ENCODE assay signal across 8 cellular contexts in genomic region chr5:36177715-36178556, GRCh38. TPM values are rescaled to one million over a fixed set of nuclear protein-coding genes. Genes with fewer than 3 reads are reported as not detected.
A peak's percentile ranks its signal among the peaks of the same experiment; 100 is the strongest.
DNase-seq lines count a peak whose midpoint lies in the region; ATAC-seq, FAIRE-seq and TF ChIP-seq lines count a peak whose summit lies in the region.

No MANE protein-coding gene starts in this region.

- peak; percentile 12 for DNase-seq in AG08396 (ENCODE audit: low spot score)
- DNase-seq in NCI-H82 treated with DMSO at 0.1 percent for 48 hours (lab: John Stamatoyannopoulos, UW; ENCODE audit: unreplicated experiment), result peak; percentile 3
- DNase-seq in H1 (ENCODE audit: low read depth in 1 of 2, low spot score in 2 of 2), result no peak
- DNase-seq in nephron progenitor cell, result no peak
- no peak for DNase-seq in activated CD4-positive, alpha-beta T cell treated with anti-CD3 and anti-CD28 coated beads for 48 hours
- no peak for DNase-seq in stimulated activated naive B cell treated with anti-CD40 and anti-IgM and Interleukin-4, amounts not matched to agents 10 μg/mL and 1 μg/mL and 100 μg/mL, for 72 hours
- DNase-seq in activated CD8-positive, alpha-beta memory T cell treated with anti-CD3 and anti-CD28 coated beads, Interleukin-2, amount 10 ng/mL, durations not matched to agents 7 days and 5 days, result no peak

- H3K27me3 ChIP-seq in H1 (replicated peaks in 1 of 4; ENCODE audit: control insufficient read depth in 3 of 4, extremely low read depth in 1 of 4, insufficient read depth in 3 of 4, low read length in 3 of 4), result peaks cover 0 to 3% (median 0%) of the 10 kb centered on the region in 4 experiments; a peak in 1 of 7 replicates

- H2BK20ac ChIP-seq in H1 (ENCODE audit: low read length), result no peak overlapping the region

- no peak overlapping the region for H3K4me3 ChIP-seq in H1 (ENCODE audit: extremely low read depth in 1 of 4, insufficient read depth in 2 of 4, low read depth in 3 of 4, low read length in 4 of 4)

- H3K9me3 Mint-ChIP-seq in nephron progenitor cell, result no peaks in the 10 kb centered on the region
- no peaks in the 10 kb centered on the region for H3K9me3 Mint-ChIP-seq in stimulated activated naive B cell treated with anti-CD40 and anti-IgM and Interleukin-4, amounts not matched to agents 10 μg/mL and 1 μg/mL and 100 μg/mL, for 72 hours
- no peaks in the 10 kb centered on the region for H3K9me3 Mint-ChIP-seq in activated CD8-positive, alpha-beta memory T cell treated with anti-CD3 and anti-CD28 coated beads, Interleukin-2, amount 10 ng/mL, durations not matched to agents 7 days and 5 days (ENCODE audit: low read depth)

- 95% methylated on average over 3 of the region's 3 CpGs; no CpG with 5 or more reads in 1 of the 2 experiments for WGBS in H1 (ENCODE audit: extremely low coverage in 1 of 2, insufficient coverage in 1 of 2, insufficient read length in 1 of 2, insufficient replicate concordance in 2 of 2, low coverage in 1 of 2, low lambda C conversion rate in 2 of 2, missing lambda C conversion rate in 1 of 2), 2 experiments

- peak; percentile 15 to 17; a peak in 2 of 4 replicates for TF ChIP-seq RAD21 in H1 (IDR thresholded peaks at IDR 0.05 in 1 of 2, conservative IDR thresholded peaks at IDR 0.05 in 1 of 2; ENCODE audit: low read depth in 2 of 2, low read length in 2 of 2)

- no peak overlapping the region for H4K8ac ChIP-seq in H1 (ENCODE audit: extremely low read depth, insufficient read depth, low read length)

- H3K4me3 Mint-ChIP-seq in nephron progenitor cell, result no peak overlapping the region
- no peak overlapping the region for H3K4me3 Mint-ChIP-seq in stimulated activated naive B cell treated with anti-CD40 and anti-IgM and Interleukin-4, amounts not matched to agents 10 μg/mL and 1 μg/mL and 100 μg/mL, for 72 hours
- H3K4me3 Mint-ChIP-seq in activated CD8-positive, alpha-beta memory T cell treated with anti-CD3 and anti-CD28 coated beads, Interleukin-2, amount 10 ng/mL, durations not matched to agents 7 days and 5 days, result no peak overlapping the region

- no peaks in the 10 kb centered on the region for H3K4me1 ChIP-seq in H1 (replicated peaks in 1 of 4; ENCODE audit: control insufficient read depth in 3 of 4, insufficient read depth in 4 of 4, low read length in 3 of 4)

- ATAC-seq in GM19452 (IDR thresholded peaks at IDR 0.05; ENCODE audit: unreplicated experiment), result peak; percentile 20
- ATAC-seq in stimulated activated naive B cell treated with anti-CD40 and anti-IgM and Interleukin-4, amounts not matched to agents 10 μg/mL and 1 μg/mL and 100 μg/mL, for 72 hours (replicated peaks), result no peak
- no peak for ATAC-seq in activated CD8-positive, alpha-beta memory T cell treated with anti-CD3 and anti-CD28 coated beads, Interleukin-2, amount 10 ng/mL, durations not matched to agents 7 days and 5 days

- H3K4me2 ChIP-seq in H1 (ENCODE audit: insufficient read depth in 1 of 2, low read depth in 2 of 2, low read length in 2 of 2), result no peak overlapping the region

- no peak overlapping the region for H2BK15ac ChIP-seq in H1 (ENCODE audit: low read length)

- H3K36me3 Mint-ChIP-seq in nephron progenitor cell (ENCODE audit: low read depth), result peaks cover 74% of the 10 kb centered on the region
- H3K36me3 Mint-ChIP-seq in stimulated activated naive B cell treated with anti-CD40 and anti-IgM and Interleukin-4, amounts not matched to agents 10 μg/mL and 1 μg/mL and 100 μg/mL, for 72 hours, result peaks cover 42 to 51% of the 10 kb centered on the region in 2 donors
- H3K36me3 Mint-ChIP-seq in activated CD8-positive, alpha-beta memory T cell treated with anti-CD3 and anti-CD28 coated beads, Interleukin-2, amount 10 ng/mL, durations not matched to agents 7 days and 5 days, result peaks cover 69% of the 10 kb centered on the region

- H3K23ac ChIP-seq in H1 (ENCODE audit: insufficient read length), result no peak overlapping the region

- no peak overlapping the region for H2AK5ac ChIP-seq in H1 (ENCODE audit: low read depth, low read length)

- no peak overlapping the region for H2BK5ac ChIP-seq in H1 (ENCODE audit: low read depth, low read length)

- no peaks in the 10 kb centered on the region for H4K20me1 ChIP-seq in H1 (replicated peaks in 1 of 2; ENCODE audit: control insufficient read depth in 1 of 2, insufficient read depth in 2 of 2, low read length in 2 of 2)

- H3K4ac ChIP-seq in H1 (replicated peaks; ENCODE audit: insufficient read length, low read depth, low read length), result no peak overlapping the region

- H3K14ac ChIP-seq in H1 (ENCODE audit: insufficient read length), result no peak overlapping the region

- no peak overlapping the region for H3K27ac ChIP-seq in H1 (ENCODE audit: low read depth, low read length)

- TF ChIP-seq POLR2A in H1 (IDR thresholded peaks at IDR 0.05; ENCODE audit: control extremely low read depth in 1 of 2, low read depth in 2 of 2, low read length in 2 of 2), result no peak

- no peak overlapping the region for H2BK12ac ChIP-seq in H1 (ENCODE audit: low read depth, low read length)

- H4K91ac ChIP-seq in H1 (replicated peaks; ENCODE audit: insufficient read length, low read length), result no peak overlapping the region

- no peak overlapping the region for H3K56ac ChIP-seq in H1 (replicated peaks; ENCODE audit: insufficient read length, low read depth, low read length)

- POLR2A ChIA-PET in H1 (lab: Charles Lee; ENCODE audit: partially characterized antibody), result no interaction called here

- no peaks in the 10 kb centered on the region for H3K27me3 Mint-ChIP-seq in nephron progenitor cell (ENCODE audit: low read depth, poor library complexity)
- H3K27me3 Mint-ChIP-seq in stimulated activated naive B cell treated with anti-CD40 and anti-IgM and Interleukin-4, amounts not matched to agents 10 μg/mL and 1 μg/mL and 100 μg/mL, for 72 hours, result no peaks in the 10 kb centered on the region
- no peaks in the 10 kb centered on the region for H3K27me3 Mint-ChIP-seq in activated CD8-positive, alpha-beta memory T cell treated with anti-CD3 and anti-CD28 coated beads, Interleukin-2, amount 10 ng/mL, durations not matched to agents 7 days and 5 days

- H3K18ac ChIP-seq in H1 (ENCODE audit: extremely low read depth, low read length), result no peak overlapping the region

- no peaks in the 10 kb centered on the region for H3K23me2 ChIP-seq in H1 (ENCODE audit: low read depth, low read length)

- CTCF ChIA-PET in H1 (lab: Charles Lee; ENCODE audit: partially characterized antibody), result interaction anchor here (0.5 to 1.8 kb wide), 18 partner anchors 8 to 853 kb away, joined by 3 to 6 read pairs (median 3); no protein-coding TSS in a partner anchor
- CTCF ChIA-PET in activated CD8-positive, alpha-beta memory T cell treated with anti-CD3 and anti-CD28 coated beads, Interleukin-2, amount 10 ng/mL, durations not matched to agents 7 days and 5 days (lab: Charles Lee), result interaction anchor here (1.0 to 1.7 kb wide), 6 partner anchors 27 to 99 kb away, joined by 3 to 7 read pairs (median 4); partner anchors contain the start of genes LMBRD2 and NADK2

- no peaks in the 10 kb centered on the region for H3K9me3 ChIP-seq in H1 (ENCODE audit: insufficient read depth in 2 of 2, low read depth in 1 of 2, low read length in 1 of 2)

- peaks cover 8 to 71% (median 32%) of the 10 kb centered on the region in 4 experiments for H3K36me3 ChIP-seq in H1 (ENCODE audit: control insufficient read depth in 2 of 4, insufficient read depth in 4 of 4, low read length in 3 of 4)

- TF ChIP-seq EP300 in H1 (IDR thresholded peaks at IDR 0.05; ENCODE audit: borderline replicate concordance in 1 of 2, low read depth in 2 of 2, low read length in 2 of 2), result no peak

- no peak overlapping the region for H4K5ac ChIP-seq in H1 (ENCODE audit: insufficient read length, low read depth, low read length)

- H3K9ac ChIP-seq in H1 (replicated peaks in 1 of 4; ENCODE audit: extremely low read depth in 1 of 4, low read depth in 3 of 4, low read length in 3 of 4), result no peak overlapping the region

- no peak for FAIRE-seq in H1 (lab: Jason Lieb, UNC)

- H3K79me2 ChIP-seq in H1 (ENCODE audit: control insufficient read depth in 1 of 2, insufficient read depth in 2 of 2, low read length in 2 of 2), result no peaks in the 10 kb centered on the region

- H3K27ac Mint-ChIP-seq in nephron progenitor cell, result peak overlapping the region; percentile 24
- no peak overlapping the region for H3K27ac Mint-ChIP-seq in stimulated activated naive B cell treated with anti-CD40 and anti-IgM and Interleukin-4, amounts not matched to agents 10 μg/mL and 1 μg/mL and 100 μg/mL, for 72 hours
- no peak overlapping the region for H3K27ac Mint-ChIP-seq in activated CD8-positive, alpha-beta memory T cell treated with anti-CD3 and anti-CD28 coated beads, Interleukin-2, amount 10 ng/mL, durations not matched to agents 7 days and 5 days

- H2BK120ac ChIP-seq in H1 (replicated peaks; ENCODE audit: low read depth, low read length), result no peak overlapping the region

- no peak overlapping the region for H2AFZ ChIP-seq in H1 (ENCODE audit: low read length)

- no peaks in the 10 kb centered on the region for H3K79me1 ChIP-seq in H1 (ENCODE audit: low read depth, low read length)

- TF ChIP-seq CTCF in H1 (IDR thresholded peaks at IDR 0.05; ENCODE audit: control extremely low read depth in 1 of 3, insufficient read depth in 1 of 3, low read depth in 1 of 3, low read length in 3 of 3) (peak in 1 of 3 experiments; percentile 16; a peak in 1 of 4 replicates), nephron progenitor cell (IDR thresholded peaks at IDR 0.05) (peak; percentile 53)

- no peaks in the 10 kb centered on the region for H3K4me1 Mint-ChIP-seq in nephron progenitor cell
- peaks cover 0 to 6% of the 10 kb centered on the region in 2 donors for H3K4me1 Mint-ChIP-seq in stimulated activated naive B cell treated with anti-CD40 and anti-IgM and Interleukin-4, amounts not matched to agents 10 μg/mL and 1 μg/mL and 100 μg/mL, for 72 hours
- peaks cover 12% of the 10 kb centered on the region for H3K4me1 Mint-ChIP-seq in activated CD8-positive, alpha-beta memory T cell treated with anti-CD3 and anti-CD28 coated beads, Interleukin-2, amount 10 ng/mL, durations not matched to agents 7 days and 5 days

RNA-seq across cellular contexts. Expression of gene SKP2, which starts 26.0 kb away (rescaled TPM):
- 104 TPM in 2 replicates for total RNA-seq in H1 (2021; fragmentation: NEBNext Ultra II Directional; extraction: Animal tissue kit (Norgen Biotek cat#: 25700))
- 44.3 and 49.9 TPM in 2 replicates for polyA plus RNA-seq in H1 (2011; rRNA removed)
- polyA plus RNA-seq in H1 (2011; cell fraction: cytosol; rRNA removed), result 57.4 TPM
- polyA plus RNA-seq in H1 (2011; cell fraction: nucleus; rRNA removed), result 39.0 TPM
- polyA plus RNA-seq in H1 (2012, experiment 1 of 2), result 51.0 to 89.4 TPM (median 62.0 TPM) in 4 replicates
- polyA plus RNA-seq in H1 (2012, experiment 2 of 2), result 21.8 TPM
- 56.4 TPM for polyA plus RNA-seq in H1 (2013, experiment 1 of 2)
- 59.0 TPM for polyA plus RNA-seq in H1 (2013, experiment 2 of 2)
- polyA minus RNA-seq in H1 (2011; rRNA and poly(A)+ RNA removed), result 88.9 and 129 TPM in 2 replicates
- 57.6 TPM for polyA minus RNA-seq in H1 (2011; cell fraction: cytosol; rRNA and poly(A)+ RNA removed)
- 49.6 TPM for polyA minus RNA-seq in H1 (2011; cell fraction: nucleus; rRNA and poly(A)+ RNA removed)
- 10 to 100 TPM; 43.5 to 52.3 TPM for total RNA-seq in activated CD8-positive, alpha-beta memory T cell treated with anti-CD3 and anti-CD28 coated beads, Interleukin-2, amount 10 ng/mL, durations not matched to agents 7 days and 5 days

RNA-seq across cellular contexts. Expression of gene LMBRD2, which starts 26.2 kb away (rescaled TPM):
- 3.9 and 4.1 TPM in 2 replicates for total RNA-seq in H1 (2021; fragmentation: NEBNext Ultra II Directional; extraction: Animal tissue kit (Norgen Biotek cat#: 25700))
- polyA plus RNA-seq in H1 (2011; rRNA removed), result 0.89 and 1.1 TPM in 2 replicates
- polyA plus RNA-seq in H1 (2011; cell fraction: cytosol; rRNA removed), result 1.6 TPM
- 1.1 TPM for polyA plus RNA-seq in H1 (2011; cell fraction: nucleus; rRNA removed)
- 0.88 to 1.7 TPM (median 1.2 TPM) in 4 replicates for polyA plus RNA-seq in H1 (2012, experiment 1 of 2)
- polyA plus RNA-seq in H1 (2012, experiment 2 of 2), result 0.08 TPM
- polyA plus RNA-seq in H1 (2013, experiment 1 of 2), result 3.8 TPM
- 4.9 TPM for polyA plus RNA-seq in H1 (2013, experiment 2 of 2)
- polyA minus RNA-seq in H1 (2011; rRNA and poly(A)+ RNA removed), result 4.6 and 6.9 TPM in 2 replicates
- polyA minus RNA-seq in H1 (2011; cell fraction: cytosol; rRNA and poly(A)+ RNA removed), result 5.9 TPM
- polyA minus RNA-seq in H1 (2011; cell fraction: nucleus; rRNA and poly(A)+ RNA removed), result 8.1 TPM
- 10 to 100 TPM; 13.9 to 15.1 TPM for total RNA-seq in activated CD8-positive, alpha-beta memory T cell treated with anti-CD3 and anti-CD28 coated beads, Interleukin-2, amount 10 ng/mL, durations not matched to agents 7 days and 5 days

Comparison
In these comparisons a context has a peak if more than half of its experiments do, and no peak if none do; other contexts are left out.
1. DNase-seq: peak in AG08396 (single experiment) and NCI-H82 treated with DMSO at 0.1 percent for 48 hours (single experiment); none in H1 (0 of 2), nephron progenitor cell (single experiment), activated CD4-positive, alpha-beta T cell treated with anti-CD3 and anti-CD28 coated beads for 48 hours (single experiment), stimulated activated naive B cell treated with anti-CD40 and anti-IgM and Interleukin-4, amounts not matched to agents 10 μg/mL and 1 μg/mL and 100 μg/mL, for 72 hours (single experiment) and activated CD8-positive, alpha-beta memory T cell treated with anti-CD3 and anti-CD28 coated beads, Interleukin-2, amount 10 ng/mL, durations not matched to agents 7 days and 5 days (single experiment).